In genomic region chr6:50381106-50381415, GRCh38 we compare ENCODE assay signal across 15 cellular contexts.
DNase-seq lines count a peak whose midpoint lies in the region; ATAC-seq and TF ChIP-seq lines count a peak whose summit lies in the region.
"Had no signal": no experiment of that assay in that cellular context is flagged by ENCODE, and none has a peak within 500 bp of the region (broad histone marks: within the 10 kb centered on the region; RNA-seq: fewer than 3 reads in every experiment).

No MANE protein-coding gene starts in this region.

- no peaks in the 10 kb centered on the region for H3K9me3 Mint-ChIP-seq in glutamatergic neuron (ENCODE audit: unreplicated experiment)

- no peak overlapping the region for H3K27ac ChIP-seq in 22Rv1
- H3K27ac ChIP-seq: gastrocnemius medialis, ovary had no signal

- TF ChIP-seq CTCF in 22Rv1 (IDR thresholded peaks at IDR 0.05): peak; percentile 50
- TF ChIP-seq CTCF in glutamatergic neuron (IDR thresholded peaks at IDR 0.05; ENCODE audit: partially characterized antibody, unreplicated experiment): peak; percentile 65

- DNase-seq in H7 (peak; percentile 15), RPMI8226 (peak; percentile 4), glutamatergic neuron (peak; percentile 38), NCI-H146 treated with DMSO at 0.1 percent for 48 hours (lab: John Stamatoyannopoulos, UW; ENCODE audit: unreplicated experiment) (no peak)
- DNase-seq in stimulated activated CD4-positive, alpha-beta T cell treated with anti-CD3 and anti-CD28 coated beads, Interleukin-4, amount 100 ng/mL, for 24 hours: no peak
- DNase-seq: activated naive CD4-positive, alpha-beta T cell treated with Interleukin-2 at 50 U/mL for 16 hours; effector CD4-positive, alpha-beta T cell; gastrocnemius medialis; islet precursor cell; NCI-H1417 treated with DMSO at 0.1 percent for 48 hours; ovary had no signal

- H3K27ac Mint-ChIP-seq in glutamatergic neuron (ENCODE audit: unreplicated experiment): no peak overlapping the region

- H3K27me3 Mint-ChIP-seq in glutamatergic neuron (ENCODE audit: unreplicated experiment): no peaks in the 10 kb centered on the region

- H3K4me3 Mint-ChIP-seq in glutamatergic neuron (ENCODE audit: unreplicated experiment): no peak overlapping the region
- H3K4me3 Mint-ChIP-seq: brain had no signal

- H3K36me3 ChIP-seq in H7 (replicated peaks; ENCODE audit: control insufficient read depth, insufficient read depth, low read length): no peaks in the 10 kb centered on the region
- H3K36me3 ChIP-seq: gastrocnemius medialis, ovary had no signal

- peaks cover 4% of the 10 kb centered on the region for H3K36me3 Mint-ChIP-seq in glutamatergic neuron (ENCODE audit: unreplicated experiment)
- H3K36me3 Mint-ChIP-seq: brain had no signal

- ATAC-seq in HG03159 (IDR thresholded peaks at IDR 0.05; ENCODE audit: unreplicated experiment): no peak
- no peak for ATAC-seq in HG02870 (IDR thresholded peaks at IDR 0.05; ENCODE audit: unreplicated experiment)
- ATAC-seq: gastrocnemius medialis had no signal

- peaks cover 4% of the 10 kb centered on the region for H3K4me1 Mint-ChIP-seq in glutamatergic neuron (ENCODE audit: low read depth, unreplicated experiment)
- H3K4me1 Mint-ChIP-seq: brain had no signal

- no peaks in the 10 kb centered on the region for H3K27me3 ChIP-seq in H7 (ENCODE audit: control insufficient read depth, insufficient read depth, low read length)
- H3K27me3 ChIP-seq: gastrocnemius medialis, ovary had no signal

- no peak overlapping the region for H3K4me3 ChIP-seq in H7 (ENCODE audit: insufficient read depth, low read depth, low read length)
- H3K4me3 ChIP-seq: gastrocnemius medialis, ovary had no signal

Comparison
In these comparisons a context has a peak if more than half of its experiments do, and no peak if none do; other contexts are left out.
1. DNase-seq: peak in H7 (single experiment), RPMI8226 (single experiment) and glutamatergic neuron (single experiment); none in NCI-H146 treated with DMSO at 0.1 percent for 48 hours (single experiment) and stimulated activated CD4-positive, alpha-beta T cell treated with anti-CD3 and anti-CD28 coated beads, Interleukin-4, amount 100 ng/mL, for 24 hours (single experiment).